In the genomic region with DNA sequence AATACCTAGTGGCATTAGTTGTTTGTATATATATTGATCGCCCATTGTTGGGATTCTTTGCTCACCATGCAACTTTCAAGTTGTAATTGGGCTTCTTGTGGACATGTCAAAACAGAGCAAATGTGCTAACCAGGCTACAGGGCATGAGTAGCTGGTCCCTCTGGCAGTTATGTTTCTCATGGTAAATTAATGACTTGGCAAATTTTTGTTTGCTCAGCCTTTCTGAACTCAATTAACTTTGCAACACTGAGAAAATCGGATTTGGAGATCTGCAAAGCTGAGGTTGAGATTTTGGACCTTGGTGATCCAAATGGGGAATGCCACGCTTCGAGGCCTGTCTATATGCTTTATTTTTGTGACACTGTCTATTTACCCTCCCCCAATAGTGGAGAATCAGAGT, we compare ENCODE assay signal across 33 cellular contexts.
"Had no signal": no experiment of that assay in that cellular context is flagged by ENCODE, and none has a peak within 500 bp of the region (broad histone marks: within the 10 kb centered on the region; RNA-seq: fewer than 3 reads in every experiment).

No MANE protein-coding gene starts in this region.

- H3K36me3 ChIP-seq: adrenal gland, ascending aorta, brain microvascular endothelial cell, breast epithelium, cardiac muscle cell had no signal

- DNase-seq: activated effector memory CD4-positive, alpha-beta T cell treated with anti-CD3 and anti-CD28 coated beads, Interleukin-2, amount 50 U/mL, for 16 hours; activated effector memory CD4-positive, alpha-beta T cell treated with Interleukin-2 at 50 U/mL for 16 hours; activated gamma-delta T cell; activated gamma-delta T cell treated with Interleukin-2 at 50 U/mL for 16 hours; activated naive CD4-positive, alpha-beta T cell; activated naive CD4-positive, alpha-beta T cell treated with anti-CD3 and anti-CD28 coated beads for 36 hours; activated naive CD4-positive, alpha-beta T cell treated with anti-CD3 and anti-CD28 coated beads, Interleukin-2, amount 10 ng/mL, durations not matched to agents 7 days and 5 days; activated naive CD4-positive, alpha-beta T cell treated with anti-CD3 and anti-CD28 coated beads, Interleukin-2, amount 50 U/mL, for 16 hours; activated naive CD4-positive, alpha-beta T cell treated with Interleukin-2 at 50 U/mL for 16 hours; activated naive CD8-positive, alpha-beta T cell treated with anti-CD3 and anti-CD28 coated beads for 36 hours; activated naive CD8-positive, alpha-beta T cell treated with anti-CD3 and anti-CD28 coated beads, Interleukin-2, amount 10 ng/mL, durations not matched to agents 7 days and 5 days; activated naive CD8-positive, alpha-beta T cell treated with anti-CD3 and anti-CD28 coated beads, Interleukin-2, amount 50 U/mL, for 24 hours; activated T-cell treated with anti-CD3 and anti-CD28 coated beads, Interleukin-2, amount 50 U/mL, for 24 hours; activated T-cell treated with anti-CD3 and anti-CD28 coated beads, Interleukin-2, amount 50 U/mL, for 4 hours; activated T-cell treated with anti-CD3 and anti-CD28 coated beads, Interleukin-2, amount 50 U/mL, for 48 hours; activated T-cell treated with anti-CD3 and anti-CD28 coated beads, Interleukin-2, amount 50 U/mL, for 72 hours; adrenal gland; amniotic stem cell; amygdala; anterior cingulate cortex; aorta; body of pancreas; brain microvascular endothelial cell; caudate nucleus; central memory CD4-positive, alpha-beta T cell; cerebellar nuclear complex had no signal

- H3K27me3 ChIP-seq: adrenal gland, ascending aorta, body of pancreas, brain microvascular endothelial cell, breast epithelium, cardiac muscle cell had no signal

- FAIRE-seq: astrocyte, bronchial epithelial cell had no signal

- H3K27ac ChIP-seq: adrenal gland, ascending aorta, body of pancreas, brain microvascular endothelial cell, breast epithelium, cardiac muscle cell had no signal

- H3K4me3 ChIP-seq: adrenal gland, ascending aorta, body of pancreas, breast epithelium, cardiac muscle cell had no signal

- H3K4me1 ChIP-seq: adrenal gland, ascending aorta, body of pancreas, breast epithelium had no signal

- H3K9me3 ChIP-seq: adrenal gland, ascending aorta, body of pancreas, breast epithelium had no signal

- ATAC-seq: activated naive CD4-positive, alpha-beta T cell treated with anti-CD3 and anti-CD28 coated beads, Interleukin-2, amount 50 U/mL, for 72 hours; activated naive CD8-positive, alpha-beta T cell treated with anti-CD3 and anti-CD28 coated beads, Interleukin-2, amount 50 U/mL, for 24 hours; activated T-cell treated with anti-CD3 and anti-CD28 coated beads, Interleukin-2, amount 50 U/mL, for 4 hours; activated T-cell treated with anti-CD3 and anti-CD28 coated beads, Interleukin-2, amount 50 U/mL, for 72 hours; activated T-helper 17 cell treated with anti-CD3 and anti-CD28 coated beads, Interleukin-2, amount 50 U/mL, for 72 hours; body of pancreas had no signal
